Comparison of ENCODE assay signal across 1 cellular context in the genomic region with DNA sequence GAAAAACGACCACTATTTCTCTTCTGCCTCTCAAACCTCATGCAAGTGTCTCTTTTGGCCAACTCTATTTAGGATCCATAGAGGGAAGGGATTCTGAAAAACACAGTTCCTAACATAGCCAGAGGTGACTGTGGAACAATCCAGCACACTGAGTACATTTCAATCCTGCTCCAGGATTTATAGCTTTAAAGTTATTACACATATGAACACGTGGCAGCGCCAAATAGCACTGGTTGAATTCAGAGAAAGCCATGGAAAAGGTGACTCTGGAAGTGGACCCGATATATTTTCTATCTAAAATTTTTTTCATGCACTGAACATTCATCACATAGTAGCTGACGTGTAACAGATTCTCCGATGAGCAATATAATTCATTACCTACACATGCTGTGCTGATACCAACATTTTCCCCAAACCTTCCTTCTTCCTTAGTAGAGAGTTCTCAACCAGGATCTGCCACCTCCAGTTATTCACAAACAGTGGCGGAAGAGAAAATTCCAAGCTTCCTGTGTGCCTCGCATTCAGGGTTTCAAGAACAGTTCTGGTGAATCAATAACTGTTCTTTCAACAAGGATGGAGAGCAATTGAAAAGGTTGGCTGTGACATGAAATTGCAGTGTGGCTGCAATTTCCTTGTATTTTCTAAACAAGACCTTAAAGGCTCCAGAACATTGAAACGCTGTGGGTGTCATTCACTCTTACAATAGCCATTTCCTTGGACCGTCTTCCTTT.
TF ChIP-seq lines count a peak whose summit lies in the region.

No MANE protein-coding gene starts in this region.

TF ChIP-seq in HepG2, 621 proteins besides CTCF, POLR2A, EP300 and RAD21 (continued from another document and continues in another):
- no peak for TF ChIP-seq ZNF18 (CRISPR knock-in tag; IDR thresholded peaks at IDR 0.05; ENCODE audit: insufficient replicate concordance)
- no peak for TF ChIP-seq FOXA1 (IDR thresholded peaks at IDR 0.05)
- TF ChIP-seq FOXA1 (CRISPR knock-in tag; IDR thresholded peaks at IDR 0.05) = 0 out of 2 replicates have a peak, but pooled peaks have one; percentile 39
- TF ChIP-seq FOXA3 (CRISPR knock-in tag; IDR thresholded peaks at IDR 0.05) = peak; percentile 53
- TF ChIP-seq AHR (CRISPR knock-in tag; IDR thresholded peaks at IDR 0.05) = no peak
- no peak for TF ChIP-seq ZHX2 (IDR thresholded peaks at IDR 0.05; ENCODE audit: low read depth)
- no peak for TF ChIP-seq ZHX2 (CRISPR knock-in tag; IDR thresholded peaks at IDR 0.05; ENCODE audit: borderline replicate concordance)
- TF ChIP-seq ATF5 (CRISPR knock-in tag; IDR thresholded peaks at IDR 0.05; ENCODE audit: low read depth) = no peak
- TF ChIP-seq GABPA (IDR thresholded peaks at IDR 0.05; ENCODE audit: low read depth, low read length) = no peak
- peak; percentile 46; the same call in 1 of the 2 replicates for TF ChIP-seq GABPA (CRISPR knock-in tag; IDR thresholded peaks at IDR 0.05; ENCODE audit: low read depth)
- TF ChIP-seq NKX3-1 (CRISPR knock-in tag; IDR thresholded peaks at IDR 0.05) = no peak
- peak; percentile 21; the same call in 1 of the 2 replicates for TF ChIP-seq POGZ (CRISPR knock-in tag; IDR thresholded peaks at IDR 0.05)
- TF ChIP-seq PHF20 (CRISPR knock-in tag; IDR thresholded peaks at IDR 0.05) = 0 out of 2 replicates have a peak, but pooled peaks have one; percentile 24
- 0 out of 2 replicates have a peak, but pooled peaks have one; percentile 34 for TF ChIP-seq KAT7 (CRISPR knock-in tag; IDR thresholded peaks at IDR 0.05; ENCODE audit: borderline replicate concordance)
- 0 out of 2 replicates have a peak, but pooled peaks have one; percentile 29 for TF ChIP-seq FOXP4 (CRISPR knock-in tag; IDR thresholded peaks at IDR 0.05)
- TF ChIP-seq ETV5 (CRISPR knock-in tag; IDR thresholded peaks at IDR 0.05; ENCODE audit: borderline replicate concordance) = peak; percentile 57; the same call in 1 of the 2 replicates
- TF ChIP-seq ZNF567 (CRISPR knock-in tag; IDR thresholded peaks at IDR 0.05; ENCODE audit: borderline replicate concordance) = no peak
- TF ChIP-seq ZNF3 (CRISPR knock-in tag; IDR thresholded peaks at IDR 0.05) = no peak
- TF ChIP-seq, protein P1, sequence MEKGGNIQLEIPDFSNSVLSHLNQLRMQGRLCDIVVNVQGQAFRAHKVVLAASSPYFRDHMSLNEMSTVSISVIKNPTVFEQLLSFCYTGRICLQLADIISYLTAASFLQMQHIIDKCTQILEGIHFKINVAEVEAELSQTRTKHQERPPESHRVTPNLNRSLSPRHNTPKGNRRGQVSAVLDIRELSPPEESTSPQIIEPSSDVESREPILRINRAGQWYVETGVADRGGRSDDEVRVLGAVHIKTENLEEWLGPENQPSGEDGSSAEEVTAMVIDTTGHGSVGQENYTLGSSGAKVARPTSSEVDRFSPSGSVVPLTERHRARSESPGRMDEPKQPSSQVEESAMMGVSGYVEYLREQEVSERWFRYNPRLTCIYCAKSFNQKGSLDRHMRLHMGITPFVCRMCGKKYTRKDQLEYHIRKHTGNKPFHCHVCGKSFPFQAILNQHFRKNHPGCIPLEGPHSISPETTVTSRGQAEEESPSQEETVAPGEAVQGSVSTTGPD (CRISPR knock-in tag; IDR thresholded peaks at IDR 0.05) = no peak
- TF ChIP-seq, protein P2, sequence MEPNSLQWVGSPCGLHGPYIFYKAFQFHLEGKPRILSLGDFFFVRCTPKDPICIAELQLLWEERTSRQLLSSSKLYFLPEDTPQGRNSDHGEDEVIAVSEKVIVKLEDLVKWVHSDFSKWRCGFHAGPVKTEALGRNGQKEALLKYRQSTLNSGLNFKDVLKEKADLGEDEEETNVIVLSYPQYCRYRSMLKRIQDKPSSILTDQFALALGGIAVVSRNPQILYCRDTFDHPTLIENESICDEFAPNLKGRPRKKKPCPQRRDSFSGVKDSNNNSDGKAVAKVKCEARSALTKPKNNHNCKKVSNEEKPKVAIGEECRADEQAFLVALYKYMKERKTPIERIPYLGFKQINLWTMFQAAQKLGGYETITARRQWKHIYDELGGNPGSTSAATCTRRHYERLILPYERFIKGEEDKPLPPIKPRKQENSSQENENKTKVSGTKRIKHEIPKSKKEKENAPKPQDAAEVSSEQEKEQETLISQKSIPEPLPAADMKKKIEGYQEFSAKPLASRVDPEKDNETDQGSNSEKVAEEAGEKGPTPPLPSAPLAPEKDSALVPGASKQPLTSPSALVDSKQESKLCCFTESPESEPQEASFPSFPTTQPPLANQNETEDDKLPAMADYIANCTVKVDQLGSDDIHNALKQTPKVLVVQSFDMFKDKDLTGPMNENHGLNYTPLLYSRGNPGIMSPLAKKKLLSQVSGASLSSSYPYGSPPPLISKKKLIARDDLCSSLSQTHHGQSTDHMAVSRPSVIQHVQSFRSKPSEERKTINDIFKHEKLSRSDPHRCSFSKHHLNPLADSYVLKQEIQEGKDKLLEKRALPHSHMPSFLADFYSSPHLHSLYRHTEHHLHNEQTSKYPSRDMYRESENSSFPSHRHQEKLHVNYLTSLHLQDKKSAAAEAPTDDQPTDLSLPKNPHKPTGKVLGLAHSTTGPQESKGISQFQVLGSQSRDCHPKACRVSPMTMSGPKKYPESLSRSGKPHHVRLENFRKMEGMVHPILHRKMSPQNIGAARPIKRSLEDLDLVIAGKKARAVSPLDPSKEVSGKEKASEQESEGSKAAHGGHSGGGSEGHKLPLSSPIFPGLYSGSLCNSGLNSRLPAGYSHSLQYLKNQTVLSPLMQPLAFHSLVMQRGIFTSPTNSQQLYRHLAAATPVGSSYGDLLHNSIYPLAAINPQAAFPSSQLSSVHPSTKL (CRISPR knock-in tag; IDR thresholded peaks at IDR 0.05) = peak; percentile 69; the same call in 1 of the 2 replicates
- peak; percentile 54; the same call in 1 of the 2 replicates for TF ChIP-seq GATAD2A (CRISPR knock-in tag; IDR thresholded peaks at IDR 0.05)
- TF ChIP-seq ZZZ3 (CRISPR knock-in tag; IDR thresholded peaks at IDR 0.05; ENCODE audit: borderline replicate concordance) = no peak
- TF ChIP-seq ZNF724P (CRISPR knock-in tag; IDR thresholded peaks at IDR 0.05; ENCODE audit: borderline replicate concordance) = no peak
- no peak for TF ChIP-seq SPEN (CRISPR knock-in tag; IDR thresholded peaks at IDR 0.05; ENCODE audit: low read depth)
- 0 out of 2 replicates have a peak, but pooled peaks have one; percentile 38 for TF ChIP-seq RARA (CRISPR knock-in tag; IDR thresholded peaks at IDR 0.05)
- TF ChIP-seq, protein P3, sequence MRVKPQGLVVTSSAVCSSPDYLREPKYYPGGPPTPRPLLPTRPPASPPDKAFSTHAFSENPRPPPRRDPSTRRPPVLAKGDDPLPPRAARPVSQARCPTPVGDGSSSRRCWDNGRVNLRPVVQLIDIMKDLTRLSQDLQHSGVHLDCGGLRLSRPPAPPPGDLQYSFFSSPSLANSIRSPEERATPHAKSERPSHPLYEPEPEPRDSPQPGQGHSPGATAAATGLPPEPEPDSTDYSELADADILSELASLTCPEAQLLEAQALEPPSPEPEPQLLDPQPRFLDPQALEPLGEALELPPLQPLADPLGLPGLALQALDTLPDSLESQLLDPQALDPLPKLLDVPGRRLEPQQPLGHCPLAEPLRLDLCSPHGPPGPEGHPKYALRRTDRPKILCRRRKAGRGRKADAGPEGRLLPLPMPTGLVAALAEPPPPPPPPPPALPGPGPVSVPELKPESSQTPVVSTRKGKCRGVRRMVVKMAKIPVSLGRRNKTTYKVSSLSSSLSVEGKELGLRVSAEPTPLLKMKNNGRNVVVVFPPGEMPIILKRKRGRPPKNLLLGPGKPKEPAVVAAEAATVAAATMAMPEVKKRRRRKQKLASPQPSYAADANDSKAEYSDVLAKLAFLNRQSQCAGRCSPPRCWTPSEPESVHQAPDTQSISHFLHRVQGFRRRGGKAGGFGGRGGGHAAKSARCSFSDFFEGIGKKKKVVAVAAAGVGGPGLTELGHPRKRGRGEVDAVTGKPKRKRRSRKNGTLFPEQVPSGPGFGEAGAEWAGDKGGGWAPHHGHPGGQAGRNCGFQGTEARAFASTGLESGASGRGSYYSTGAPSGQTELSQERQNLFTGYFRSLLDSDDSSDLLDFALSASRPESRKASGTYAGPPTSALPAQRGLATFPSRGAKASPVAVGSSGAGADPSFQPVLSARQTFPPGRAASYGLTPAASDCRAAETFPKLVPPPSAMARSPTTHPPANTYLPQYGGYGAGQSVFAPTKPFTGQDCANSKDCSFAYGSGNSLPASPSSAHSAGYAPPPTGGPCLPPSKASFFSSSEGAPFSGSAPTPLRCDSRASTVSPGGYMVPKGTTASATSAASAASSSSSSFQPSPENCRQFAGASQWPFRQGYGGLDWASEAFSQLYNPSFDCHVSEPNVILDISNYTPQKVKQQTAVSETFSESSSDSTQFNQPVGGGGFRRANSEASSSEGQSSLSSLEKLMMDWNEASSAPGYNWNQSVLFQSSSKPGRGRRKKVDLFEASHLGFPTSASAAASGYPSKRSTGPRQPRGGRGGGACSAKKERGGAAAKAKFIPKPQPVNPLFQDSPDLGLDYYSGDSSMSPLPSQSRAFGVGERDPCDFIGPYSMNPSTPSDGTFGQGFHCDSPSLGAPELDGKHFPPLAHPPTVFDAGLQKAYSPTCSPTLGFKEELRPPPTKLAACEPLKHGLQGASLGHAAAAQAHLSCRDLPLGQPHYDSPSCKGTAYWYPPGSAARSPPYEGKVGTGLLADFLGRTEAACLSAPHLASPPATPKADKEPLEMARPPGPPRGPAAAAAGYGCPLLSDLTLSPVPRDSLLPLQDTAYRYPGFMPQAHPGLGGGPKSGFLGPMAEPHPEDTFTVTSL (CRISPR knock-in tag; IDR thresholded peaks at IDR 0.05; ENCODE audit: borderline replicate concordance) = no peak
- TF ChIP-seq NCOA2 (CRISPR knock-in tag; IDR thresholded peaks at IDR 0.05) = peak; percentile 19; the same call in 1 of the 2 replicates
- no peak for TF ChIP-seq ZNF20 (CRISPR knock-in tag; IDR thresholded peaks at IDR 0.05)
- no peak for TF ChIP-seq HES4 (CRISPR knock-in tag; IDR thresholded peaks at IDR 0.05; ENCODE audit: borderline replicate concordance)
- no peak for TF ChIP-seq ZNF264 (CRISPR knock-in tag; IDR thresholded peaks at IDR 0.05)
- peak; percentile 29; the same call in 1 of the 2 replicates for TF ChIP-seq ZKSCAN8 (CRISPR knock-in tag; IDR thresholded peaks at IDR 0.05; ENCODE audit: borderline replicate concordance)
